ENCODE assay signal across 25 cellular contexts in the genomic region with DNA sequence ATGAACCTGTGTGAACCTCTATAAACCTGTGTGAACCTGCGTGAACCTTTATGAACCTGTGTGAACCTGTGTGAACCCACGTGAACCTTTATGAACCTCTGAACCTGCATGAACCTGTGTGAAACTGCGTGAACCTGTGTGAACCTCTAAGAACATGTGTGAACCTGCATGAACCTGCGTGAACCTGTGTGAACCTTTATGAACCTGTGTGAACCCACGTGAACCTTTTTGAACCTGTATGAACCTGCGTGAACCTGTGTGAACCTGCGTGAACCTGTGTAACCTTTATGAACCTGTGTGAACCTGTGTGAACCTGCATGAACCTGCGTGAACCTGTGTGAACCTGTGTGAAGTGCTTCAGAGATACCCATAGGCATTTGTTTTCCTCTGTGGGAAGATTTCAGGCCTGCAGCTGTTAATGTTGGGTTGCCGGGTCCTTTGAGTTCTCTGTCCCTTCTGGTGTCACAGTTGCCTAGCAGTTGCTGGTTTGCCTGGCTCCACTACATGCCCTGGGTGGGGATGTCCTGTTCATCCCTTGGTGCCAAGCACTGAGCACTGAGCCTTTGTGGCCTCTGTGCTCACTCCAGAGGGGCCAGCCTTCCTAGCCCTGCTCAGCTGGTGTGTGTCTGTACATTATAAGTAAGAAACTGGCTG.
"Had no signal": no experiment of that assay in that cellular context is flagged by ENCODE, and none has a peak within 500 bp of the region (broad histone marks: within the 10 kb centered on the region; RNA-seq: fewer than 3 reads in every experiment).

No MANE protein-coding gene starts in this region.

- ATAC-seq: gastrocnemius medialis; heart right ventricle; left lung; lower lobe of right lung; psoas muscle; right lobe of liver; stimulated activated naive B cell treated with anti-CD40 and anti-IgM and Interleukin-4, amounts not matched to agents 10 μg/mL and 1 μg/mL and 100 μg/mL, for 72 hours; stimulated activated naive CD8-positive, alpha-beta T cell treated with anti-CD3 and anti-CD28 coated beads, Interleukin-15, amount 100 ng/mL, for 72 hours had no signal

- DNase-seq: cortex of kidney; effector CD8-positive, alpha-beta T cell; gastrocnemius medialis; heart right ventricle; hypothalamus; left lung; lower lobe of right lung; mesenchymal stem cell; midbrain; naive B cell; psoas muscle; retina; right lobe of liver; stimulated activated CD4-positive, alpha-beta T cell treated with anti-CD3 and anti-CD28 coated beads, Interleukin-4, amount 100 ng/mL, for 24 hours; stimulated activated naive B cell treated with anti-CD40 and anti-IgM and Interleukin-4, amounts not matched to agents 10 μg/mL and 1 μg/mL and 100 μg/mL, for 72 hours; stimulated activated naive CD8-positive, alpha-beta T cell treated with anti-CD3 and anti-CD28 coated beads, Interleukin-15, amount 100 ng/mL, for 72 hours; trophoblast cell had no signal

- H3K27ac Mint-ChIP-seq: naive B cell; nephron; stimulated activated naive B cell treated with anti-CD40 and anti-IgM and Interleukin-4, amounts not matched to agents 10 μg/mL and 1 μg/mL and 100 μg/mL, for 72 hours had no signal

- H3K9me3 ChIP-seq: esophagus muscularis mucosa, gastrocnemius medialis, heart right ventricle, left lung, lower lobe of right lung, neutrophil, psoas muscle, right lobe of liver, thoracic aorta had no signal

- H3K27me3 Mint-ChIP-seq: naive B cell; stimulated activated naive B cell treated with anti-CD40 and anti-IgM and Interleukin-4, amounts not matched to agents 10 μg/mL and 1 μg/mL and 100 μg/mL, for 72 hours; stimulated activated naive CD8-positive, alpha-beta T cell treated with anti-CD3 and anti-CD28 coated beads, Interleukin-15, amount 100 ng/mL, for 72 hours had no signal

- FAIRE-seq: endometrium, islet of Langerhans had no signal

- H3K27me3 ChIP-seq: dorsolateral prefrontal cortex, esophagus muscularis mucosa, gastrocnemius medialis, heart right ventricle, left lung, neutrophil, right lobe of liver had no signal

- H3K36me3 Mint-ChIP-seq: stimulated activated naive B cell treated with anti-CD40 and anti-IgM and Interleukin-4, amounts not matched to agents 10 μg/mL and 1 μg/mL and 100 μg/mL, for 72 hours had no signal

- H3K27ac ChIP-seq: dorsolateral prefrontal cortex, epithelial cell of prostate, esophagus muscularis mucosa, gastrocnemius medialis, heart right ventricle, left lung, lower lobe of right lung, neutrophil, psoas muscle, right lobe of liver, thoracic aorta had no signal

- H3K4me1 Mint-ChIP-seq: naive B cell; nephron; stimulated activated naive B cell treated with anti-CD40 and anti-IgM and Interleukin-4, amounts not matched to agents 10 μg/mL and 1 μg/mL and 100 μg/mL, for 72 hours; stimulated activated naive CD8-positive, alpha-beta T cell treated with anti-CD3 and anti-CD28 coated beads, Interleukin-15, amount 100 ng/mL, for 72 hours had no signal

- H3K4me1 ChIP-seq: esophagus muscularis mucosa, gastrocnemius medialis, heart right ventricle, left lung, lower lobe of right lung, psoas muscle, right lobe of liver had no signal

- H3K36me3 ChIP-seq: gastrocnemius medialis, neutrophil had no signal

- H3K4me3 ChIP-seq: dorsolateral prefrontal cortex, esophagus muscularis mucosa, gastrocnemius medialis, heart right ventricle, left lung, lower lobe of right lung, psoas muscle, right lobe of liver, thoracic aorta had no signal

- H3K4me3 Mint-ChIP-seq: naive B cell; nephron; stimulated activated naive B cell treated with anti-CD40 and anti-IgM and Interleukin-4, amounts not matched to agents 10 μg/mL and 1 μg/mL and 100 μg/mL, for 72 hours; stimulated activated naive CD8-positive, alpha-beta T cell treated with anti-CD3 and anti-CD28 coated beads, Interleukin-15, amount 100 ng/mL, for 72 hours had no signal

- H3K9me3 Mint-ChIP-seq: nephron had no signal
